15 cellular contexts compared by ENCODE assay signal in genomic region chr18:13520741-13521140, GRCh38.
"Had no signal": no experiment of that assay in that cellular context is flagged by ENCODE, and none has a peak within 500 bp of the region (broad histone marks: within the 10 kb centered on the region; RNA-seq: fewer than 3 reads in every experiment).

No MANE protein-coding gene starts in this region.

- H3K4me3 Mint-ChIP-seq: activated naive CD4-positive, alpha-beta T cell treated with anti-CD3 and anti-CD28 coated beads for 36 hours; neural progenitor cell had no signal

- H3K27ac ChIP-seq: cardiac muscle cell, neural progenitor cell, ovary, suprapubic skin, uterus had no signal

- H3K4me3 ChIP-seq: cardiac muscle cell, lung, neural progenitor cell, ovary, suprapubic skin, uterus had no signal

- H3K27me3 ChIP-seq: cardiac muscle cell, neural progenitor cell, ovary, suprapubic skin, uterus had no signal

- H3K27ac Mint-ChIP-seq: activated naive CD4-positive, alpha-beta T cell treated with anti-CD3 and anti-CD28 coated beads for 36 hours; activated T-helper 2 cell treated with anti-CD3 and anti-CD28 coated beads, Interferon-gamma antibody, Interleukin-2, Interleukin-4, amounts not matched to agents 10 μg/mL and 5 μg/mL and 100 μg/mL, durations not matched to agents 14 hours and 24 hours and 36 hours; neural progenitor cell had no signal

- H3K9ac ChIP-seq: neural progenitor cell had no signal

- H3K27me3 Mint-ChIP-seq: naive B cell had no signal

- H3K36me3 ChIP-seq: cardiac muscle cell, neural progenitor cell, ovary, uterus had no signal

- ATAC-seq: esophagus mucosa; stimulated activated naive CD8-positive, alpha-beta T cell treated with anti-CD3 and anti-CD28 coated beads, Interleukin-15, Interleukin-2, amounts not matched to agents 100 U/mL and 50 U/mL, for 24 hours had no signal

- H3K36me3 Mint-ChIP-seq: neural progenitor cell had no signal

- DNase-seq: activated CD4-positive, alpha-beta T cell treated with anti-CD3 and anti-CD28 coated beads, Interleukin-2, amount 50 U/mL, for 1 hour; activated naive CD4-positive, alpha-beta T cell treated with anti-CD3 and anti-CD28 coated beads for 36 hours; activated T-cell treated with anti-CD3 and anti-CD28 coated beads for 4 hours; hypothalamus; naive B cell; ovary; stimulated activated CD4-positive, alpha-beta T cell treated with anti-CD3 and anti-CD28 coated beads, Interleukin-2, amount 100 ng/mL, for 48 hours; stimulated activated naive CD8-positive, alpha-beta T cell treated with anti-CD3 and anti-CD28 coated beads, Interleukin-15, Interleukin-2, amounts not matched to agents 100 U/mL and 50 U/mL, for 24 hours; uterus had no signal

- H3K4me1 ChIP-seq: neural progenitor cell, suprapubic skin, uterus had no signal

- H3K9me3 ChIP-seq: ovary, suprapubic skin, uterus had no signal
